ENCODE assay signal across 1 cellular context in the genomic region with DNA sequence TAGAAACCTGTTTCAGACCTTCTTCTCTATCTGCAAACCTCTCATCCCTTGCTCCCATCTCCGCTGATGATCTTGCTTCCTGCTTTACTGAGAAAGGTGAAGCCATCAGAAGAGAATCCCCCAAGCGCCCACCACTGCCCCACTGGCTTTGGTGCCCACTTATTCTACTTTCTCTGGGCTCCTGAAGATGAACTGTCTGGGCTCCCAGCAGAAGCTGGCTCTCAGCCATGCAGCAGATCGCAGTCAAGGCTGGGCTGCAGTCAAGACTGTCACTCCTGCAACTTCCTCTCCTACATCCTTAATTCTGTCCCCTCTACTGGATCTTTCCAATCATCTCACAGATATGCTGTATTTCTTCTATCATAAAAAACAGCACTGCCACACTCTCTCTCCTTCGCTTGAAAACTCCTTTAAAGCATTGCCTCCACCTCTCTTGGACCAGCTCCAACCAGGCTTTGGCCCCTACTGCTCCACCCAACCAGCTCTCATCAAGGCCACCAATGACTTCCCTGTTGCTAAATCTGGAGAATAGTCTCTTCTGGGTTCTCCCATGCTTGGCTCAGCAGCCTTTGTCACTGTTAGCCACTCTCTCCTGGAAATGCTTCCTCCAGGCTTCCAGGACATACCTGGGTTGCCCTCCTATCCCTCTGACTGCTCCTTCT.
TF ChIP-seq lines count a peak whose summit lies in the region.

No MANE protein-coding gene starts in this region.

TF ChIP-seq in IMR-90, 13 proteins besides CTCF, POLR2A, EP300 and RAD21:
- TF ChIP-seq RFX5 (IDR thresholded peaks at IDR 0.05; ENCODE audit: low read depth, low read length) (no peak), NFE2L2 (IDR thresholded peaks at IDR 0.05; ENCODE audit: low read depth, low read length) (no peak), MAZ (IDR thresholded peaks at IDR 0.05; ENCODE audit: borderline replicate concordance, low read depth, low read length) (no peak), MAFK (IDR thresholded peaks at IDR 0.05; ENCODE audit: low read depth, low read length) (no peak), FOS (IDR thresholded peaks at IDR 0.05; ENCODE audit: low read depth, low read length) (no peak), MXI1 (IDR thresholded peaks at IDR 0.05; ENCODE audit: borderline replicate concordance, low read depth, low read length) (no peak), SMC3 (IDR thresholded peaks at IDR 0.05; ENCODE audit: low read depth, low read length) (no peak), BHLHE40 (IDR thresholded peaks at IDR 0.05; ENCODE audit: low read depth, low read length) (no peak), RCOR1 (IDR thresholded peaks at IDR 0.05; ENCODE audit: insufficient replicate concordance, low read length) (no peak), CHD1 (IDR thresholded peaks at IDR 0.05; ENCODE audit: low read depth, low read length) (no peak), CEBPB (IDR thresholded peaks at IDR 0.05; ENCODE audit: low read depth, low read length) (no peak)
- TF ChIP-seq, protein P1, sequence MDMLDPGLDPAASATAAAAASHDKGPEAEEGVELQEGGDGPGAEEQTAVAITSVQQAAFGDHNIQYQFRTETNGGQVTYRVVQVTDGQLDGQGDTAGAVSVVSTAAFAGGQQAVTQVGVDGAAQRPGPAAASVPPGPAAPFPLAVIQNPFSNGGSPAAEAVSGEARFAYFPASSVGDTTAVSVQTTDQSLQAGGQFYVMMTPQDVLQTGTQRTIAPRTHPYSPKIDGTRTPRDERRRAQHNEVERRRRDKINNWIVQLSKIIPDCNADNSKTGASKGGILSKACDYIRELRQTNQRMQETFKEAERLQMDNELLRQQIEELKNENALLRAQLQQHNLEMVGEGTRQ (IDR thresholded peaks at IDR 0.05; ENCODE audit: low read depth, low read length) = no peak
- TF ChIP-seq, protein P2, sequence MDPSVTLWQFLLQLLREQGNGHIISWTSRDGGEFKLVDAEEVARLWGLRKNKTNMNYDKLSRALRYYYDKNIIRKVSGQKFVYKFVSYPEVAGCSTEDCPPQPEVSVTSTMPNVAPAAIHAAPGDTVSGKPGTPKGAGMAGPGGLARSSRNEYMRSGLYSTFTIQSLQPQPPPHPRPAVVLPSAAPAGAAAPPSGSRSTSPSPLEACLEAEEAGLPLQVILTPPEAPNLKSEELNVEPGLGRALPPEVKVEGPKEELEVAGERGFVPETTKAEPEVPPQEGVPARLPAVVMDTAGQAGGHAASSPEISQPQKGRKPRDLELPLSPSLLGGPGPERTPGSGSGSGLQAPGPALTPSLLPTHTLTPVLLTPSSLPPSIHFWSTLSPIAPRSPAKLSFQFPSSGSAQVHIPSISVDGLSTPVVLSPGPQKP (IDR thresholded peaks at IDR 0.05; ENCODE audit: borderline replicate concordance, low read depth, low read length) = no peak
